Comparison of ENCODE assay signal across 9 cellular contexts in the genomic region with DNA sequence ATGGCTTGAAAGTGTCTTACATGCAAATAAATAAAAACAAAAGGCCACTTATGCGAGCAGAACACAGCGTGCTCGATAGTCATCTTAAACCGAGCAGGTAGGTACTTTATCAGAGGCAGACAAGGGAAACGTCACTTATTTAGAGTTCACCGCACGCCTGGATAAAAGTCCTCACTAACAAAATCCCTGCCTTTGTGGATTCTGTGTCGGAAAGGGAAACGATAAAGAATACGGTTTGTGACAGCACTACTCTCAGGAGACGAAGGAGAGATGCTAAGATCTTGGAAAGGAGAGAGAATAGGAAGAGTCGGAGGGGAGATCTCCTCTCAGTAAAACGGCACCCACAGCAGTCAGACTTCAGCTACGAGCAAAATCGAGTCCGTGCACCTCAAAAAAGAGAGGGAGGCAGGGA. TPM values are rescaled to one million over a fixed set of nuclear protein-coding genes. Genes with fewer than 3 reads are reported as not detected.
DNase-seq lines count a peak whose midpoint lies in the region; ATAC-seq, FAIRE-seq and TF ChIP-seq lines count a peak whose summit lies in the region.
"Had no signal": no experiment of that assay in that cellular context is flagged by ENCODE, and none has a peak within 500 bp of the region (broad histone marks: within the 10 kb centered on the region; RNA-seq: fewer than 3 reads in every experiment).

No MANE protein-coding gene starts in this region.

- peaks cover 23% of the 10 kb centered on the region for H3K4me1 ChIP-seq in A549

- peak overlapping the region; percentile 90 to 93 for H3K27ac ChIP-seq in A549

- H3K4me3 Mint-ChIP-seq in T-helper 17 cell: peak overlapping the region; percentile 99

- no peaks in the 10 kb centered on the region for H3K27me3 Mint-ChIP-seq in T-helper 17 cell

- peaks cover 36% of the 10 kb centered on the region for H3K4me1 Mint-ChIP-seq in T-helper 17 cell

- no peak for TF ChIP-seq RAD21 in A549 (conservative IDR thresholded peaks at IDR 0.05 in 1 of 2, IDR thresholded peaks at IDR 0.05 in 1 of 2)

- peak overlapping the region; percentile 92 for H3K27ac Mint-ChIP-seq in T-helper 17 cell

- FAIRE-seq in A549 (lab: Jason Lieb, UNC): no peak
- FAIRE-seq: islet of Langerhans had no signal

- POLR2A ChIA-PET in A549 (lab: Yijun Ruan, JAX): interaction anchor here (1.1 kb wide), 1 partner anchor 141 kb away, joined by 4 read pairs; the partner anchor contains the start of genes CAB39L and SETDB2

- TF ChIP-seq CTCF in A549 (IDR thresholded peaks at IDR 0.05) (no peak), fibroblast of villous mesenchyme (IDR thresholded peaks at IDR 0.05; ENCODE audit: insufficient read depth, low read depth, low read length) (no peak), omental fat pad (IDR thresholded peaks at IDR 0.05) (no peak)

- H3K4me2 ChIP-seq in A549: peak overlapping the region; percentile 99

- 7% methylated on average over 14 of the region's 16 CpGs for WGBS in A549 (ENCODE audit: missing lambda C conversion rate)

- H3K4me3 ChIP-seq in A549 (peak overlapping the region; percentile 97), fibroblast of villous mesenchyme (ENCODE audit: low read depth, low read length) (peak overlapping the region; percentile 93)

- TF ChIP-seq EP300 in A549 (IDR thresholded peaks at IDR 0.05): no peak

- CTCF ChIA-PET in A549 (lab: Yijun Ruan, JAX): no interaction called here

- H3K9me3 ChIP-seq in A549 (no peaks in the 10 kb centered on the region), T-helper 17 cell (ENCODE audit: control insufficient read depth, low read length, poor library complexity, severe bottlenecking) (no peaks in the 10 kb centered on the region)

- peak in 1 of 2 experiments; percentile 33; a peak in 2 of 6 replicates for ATAC-seq in A549
- ATAC-seq in GM18520 (IDR thresholded peaks at IDR 0.05; ENCODE audit: unreplicated experiment): peak; percentile 10
- ATAC-seq in HG03103 (IDR thresholded peaks at IDR 0.05; ENCODE audit: low read depth, unreplicated experiment): peak; percentile 2
- peak; percentile 10 for ATAC-seq in T-helper 17 cell
- peak; percentile 20 for ATAC-seq in omental fat pad (ENCODE audit: low FRiP score)
- ATAC-seq in HG03521 (IDR thresholded peaks at IDR 0.05; ENCODE audit: unreplicated experiment): no peak
- no peak for ATAC-seq in esophagus mucosa

- TF ChIP-seq POLR2A in A549 (IDR thresholded peaks at IDR 0.05; ENCODE audit: low read length): no peak

- peaks cover 12% of the 10 kb centered on the region for H3K36me3 Mint-ChIP-seq in T-helper 17 cell (ENCODE audit: low read depth)

- DNase-seq in A549 (ENCODE audit: low read depth in 1 of 2, low spot score in 1 of 2): no peak
- DNase-seq in T-helper 17 cell: no peak
- DNase-seq in fibroblast of villous mesenchyme (ENCODE audit: low read depth): peak; percentile 21
- DNase-seq in omental fat pad (ENCODE audit: low spot score): no peak

TF ChIP-seq in A549, 52 proteins besides CTCF, POLR2A, EP300 and RAD21:
- TF ChIP-seq HMGXB4 (CRISPR knock-in tag; IDR thresholded peaks at IDR 0.05; ENCODE audit: borderline replicate concordance) (no peak), FOSB (CRISPR knock-in tag; IDR thresholded peaks at IDR 0.05) (no peak), MYC (IDR thresholded peaks at IDR 0.05; ENCODE audit: borderline replicate concordance, low read length) (no peak), HDAC2 (IDR thresholded peaks at IDR 0.05) (no peak), PHF8 (IDR thresholded peaks at IDR 0.05; ENCODE audit: borderline replicate concordance, low read depth) (no peak), CHD2 (IDR thresholded peaks at IDR 0.05; ENCODE audit: low read length, partially characterized antibody) (no peak), SMC3 (IDR thresholded peaks at IDR 0.05) (no peak), USF2 (IDR thresholded peaks at IDR 0.05) (no peak), NR3C1 (IDR thresholded peaks at IDR 0.05) (no peak), RFX5 (IDR thresholded peaks at IDR 0.05) (no peak), GATA3 (IDR thresholded peaks at IDR 0.05; ENCODE audit: borderline replicate concordance) (no peak), ELK1 (IDR thresholded peaks at IDR 0.05; ENCODE audit: low read depth, low read length) (no peak), JUN (IDR thresholded peaks at IDR 0.05) (no peak), RCOR1 (IDR thresholded peaks at IDR 0.05; ENCODE audit: low read depth, low read length) (no peak), SREBF2 (IDR thresholded peaks at IDR 0.05) (no peak), TP53 (CRISPR knock-in tag; IDR thresholded peaks at IDR 0.05) (no peak), FOSL2 (IDR thresholded peaks at IDR 0.05) (no peak), FOSL2 (CRISPR knock-in tag; IDR thresholded peaks at IDR 0.05) (no peak), TFCP2L1 (CRISPR knock-in tag; IDR thresholded peaks at IDR 0.05) (no peak), HEYL (CRISPR knock-in tag; IDR thresholded peaks at IDR 0.05) (no peak)
TF ChIP-seq in A549: peak in this region for 0.

RNA-seq across cellular contexts. Expression of gene RCBTB1, which starts 0.6 kb away (rescaled TPM):
- polyA plus RNA-seq in A549 (2011; rRNA removed): 15.8 and 20.7 TPM in 2 replicates
- polyA plus RNA-seq in A549 (2012; cell fraction: cytosol; rRNA removed): 5.9 and 6.8 TPM in 2 replicates
- polyA plus RNA-seq in A549 (2012; cell fraction: nucleus; rRNA removed): 5.4 and 8.7 TPM in 2 replicates
- 10.2 to 11.9 TPM (median 10.6 TPM) in 3 replicates for polyA plus RNA-seq in A549 (2017; fragmentation: RNase III; extraction: RNeasy Plus Mini Kit Qiagen cat#74134 plus additional on column Dnase treatment)
- 10.4 and 10.6 TPM in 2 replicates for polyA minus RNA-seq in A549 (2011; rRNA and poly(A)+ RNA removed)
- 10 to 100 TPM; 20.2 to 23.0 TPM for total RNA-seq in T-helper 17 cell
- total RNA-seq in fibroblast of villous mesenchyme: 17.4 and 25.5 TPM in 2 replicates
- total RNA-seq in omental fat pad: 10 to 100 TPM in 3 of 4 donors, 1 to 10 TPM in 1; 8.4 to 17.5 (median 11.1) TPM
- 4.5 TPM for total RNA-seq in esophagus mucosa

RNA-seq across cellular contexts. Expression of gene ARL11, which starts 43.5 kb away (rescaled TPM):
- polyA plus RNA-seq in A549 (2011; rRNA removed): not detected in 2 replicates
- not detected in 2 replicates for polyA plus RNA-seq in A549 (2012; cell fraction: cytosol; rRNA removed)
- polyA plus RNA-seq in A549 (2012; cell fraction: nucleus; rRNA removed): not detected in 2 replicates
- not detected in 3 replicates for polyA plus RNA-seq in A549 (2017; fragmentation: RNase III; extraction: RNeasy Plus Mini Kit Qiagen cat#74134 plus additional on column Dnase treatment)
- not detected in 2 replicates for polyA minus RNA-seq in A549 (2011; rRNA and poly(A)+ RNA removed)
- total RNA-seq in T-helper 17 cell: under 1 TPM in 1 of 2 donors, not detected in 1; 0.22 TPM
- not detected in 2 replicates for total RNA-seq in fibroblast of villous mesenchyme
- 1 to 10 TPM in 3 of 4 donors, under 1 TPM in 1; 0.93 to 4.9 (median 1.6) TPM for total RNA-seq in omental fat pad
- total RNA-seq in esophagus mucosa: 1.2 TPM

Comparison
In these comparisons a context has a peak if more than half of its experiments do, and no peak if none do; other contexts are left out.
1. ATAC-seq: peak in GM18520 (single experiment), HG03103 (single experiment), T-helper 17 cell (single experiment) and omental fat pad (single experiment); none in HG03521 (single experiment) and esophagus mucosa (single experiment).